ENCODE assay signal across 12 cellular contexts in genomic region chr2:230669386-230669935, GRCh38. TPM values are rescaled to one million over a fixed set of nuclear protein-coding genes. Genes with fewer than 3 reads are reported as not detected.
A peak's percentile ranks its signal among the peaks of the same experiment; 100 is the strongest.
DNase-seq lines count a peak whose midpoint lies in the region; ATAC-seq and TF ChIP-seq lines count a peak whose summit lies in the region.
"Had no signal": no experiment of that assay in that cellular context is flagged by ENCODE, and none has a peak within 500 bp of the region (broad histone marks: within the 10 kb centered on the region; RNA-seq: fewer than 3 reads in every experiment).

No MANE protein-coding gene starts in this region.

- H3K27ac ChIP-seq in heart left ventricle: peak overlapping the region in 10 of 12 donors; percentile 23 to 92 (median 53)
- H3K27ac ChIP-seq in transverse colon: peak overlapping the region in 3 of 4 donors; percentile 27 to 67 (median 49)
- H3K27ac ChIP-seq: pancreas had no signal

- no peak overlapping the region for H3K27ac Mint-ChIP-seq in glutamatergic neuron (ENCODE audit: unreplicated experiment)

- TF ChIP-seq CTCF in heart left ventricle (IDR thresholded peaks at IDR 0.05) (no peak), glutamatergic neuron (IDR thresholded peaks at IDR 0.05; ENCODE audit: partially characterized antibody, unreplicated experiment) (no peak), transverse colon (IDR thresholded peaks at IDR 0.05) (no peak)

- H3K9me3 ChIP-seq in heart left ventricle (no peaks in the 10 kb centered on the region), transverse colon (no peaks in the 10 kb centered on the region)
- H3K9me3 ChIP-seq: BE2C, pancreas had no signal

- no peak overlapping the region for H3K4me3 ChIP-seq in heart left ventricle
- H3K4me3 ChIP-seq in transverse colon: no peak overlapping the region
- H3K4me3 ChIP-seq: pancreas had no signal

- TF ChIP-seq POLR2A in heart left ventricle (IDR thresholded peaks at IDR 0.05) (no peak), transverse colon (IDR thresholded peaks at IDR 0.05) (no peak)

- peaks cover 4% of the 10 kb centered on the region for H3K27me3 Mint-ChIP-seq in glutamatergic neuron (ENCODE audit: unreplicated experiment)

- DNase-seq in heart left ventricle: no peak
- no peak for DNase-seq in cardiac septum (ENCODE audit: low spot score)
- peak; percentile 42 for DNase-seq in RPMI7951 (ENCODE audit: low read depth)
- peak; percentile 40 for DNase-seq in glutamatergic neuron
- DNase-seq in transverse colon: no peak
- DNase-seq in AG20443 (ENCODE audit: low spot score): no peak
- no peak for DNase-seq in T1000 (lab: John Stamatoyannopoulos, UW)
- no peak for DNase-seq in ACHN
- DNase-seq: activated T-cell treated with anti-CD3 and anti-CD28 coated beads for 4 hours, BE2C, NCI-H1694, pancreas had no signal

- intact Hi-C loops in heart left ventricle (cut with DNase I) (no loop called here), cardiac septum (cut with DNase I) (no loop called here), transverse colon (cut with DNase I; ENCODE audit: low total_unique reads) (no loop called here)

- H3K4me1 Mint-ChIP-seq in glutamatergic neuron (ENCODE audit: low read depth, unreplicated experiment): peaks cover 13% of the 10 kb centered on the region

- H3K36me3 Mint-ChIP-seq in glutamatergic neuron (ENCODE audit: unreplicated experiment): no peaks in the 10 kb centered on the region

- TF ChIP-seq EP300 in transverse colon (IDR thresholded peaks at IDR 0.05; ENCODE audit: low read depth): no peak

- ATAC-seq in heart left ventricle: no peak

- no peaks in the 10 kb centered on the region for H3K27me3 ChIP-seq in heart left ventricle
- no peaks in the 10 kb centered on the region for H3K27me3 ChIP-seq in transverse colon
- H3K27me3 ChIP-seq: BE2C, pancreas had no signal

- H3K4me3 Mint-ChIP-seq in glutamatergic neuron (ENCODE audit: unreplicated experiment): no peak overlapping the region

- H3K4me1 ChIP-seq in heart left ventricle (peaks cover 0 to 55% (median 0%) of the 10 kb centered on the region in 12 donors), transverse colon (peaks cover 0 to 45% (median 15%) of the 10 kb centered on the region in 4 donors)
- H3K4me1 ChIP-seq: BE2C, pancreas had no signal

- no peaks in the 10 kb centered on the region for H3K36me3 ChIP-seq in heart left ventricle
- H3K36me3 ChIP-seq in transverse colon: no peaks in the 10 kb centered on the region
- H3K36me3 ChIP-seq: BE2C, pancreas had no signal

- in situ Hi-C loops in transverse colon (cut with MboI; ENCODE audit: low pct_ligation_motif_present in 1 of 4, low pct_unique_long_range_greater_than_20kb in 1 of 4, low sequenced_read_pairs in 3 of 4) (no loop called here), ACHN (cut with HindIII; ENCODE audit: low pct_ligation_motif_present, low pct_unique_long_range_greater_than_20kb, low sequenced_read_pairs) (no loop called here)

- whole genome bisulfite sequencing in heart left ventricle, 4 donors: 73 to 84% (median 79%) methylated on average over 6 to 8 of the region's 8 CpGs
- WGBS in transverse colon (ENCODE audit: low coverage in 1 of 2), 2 donors: 80 to 90% methylated on average over 1 to 8 of the region's 8 CpGs

- peaks cover 2% of the 10 kb centered on the region for H3K9me3 Mint-ChIP-seq in glutamatergic neuron (ENCODE audit: unreplicated experiment)

RNA-seq across cellular contexts. Expression of gene CAB39, which starts 43.2 kb away (rescaled TPM):
- total RNA-seq in heart left ventricle (10 to 100 TPM; 64.3 to 99.2 (median 84.8) TPM), cardiac septum (75.1 TPM), glutamatergic neuron (ENCODE audit: unreplicated experiment) (60.3 TPM), transverse colon (100 to 1,000 TPM in 3 of 4 donors, 10 to 100 TPM in 1; 67.3 to 137 (median 123) TPM)
- 10 to 100 TPM; 28.6 to 48.7 TPM for polyA plus RNA-seq in heart left ventricle
- total RNA-seq in RPMI7951 (2014; rRNA removed; shearing (Covaris generic)): 87.8 and 101 TPM in 2 replicates

Comparison
In these comparisons a context has a peak if more than half of its experiments do, and no peak if none do; other contexts are left out.
1. DNase-seq: peak in RPMI7951 (single experiment) and glutamatergic neuron (single experiment); none in heart left ventricle (0 of 5), cardiac septum (single experiment), transverse colon (single experiment), AG20443 (single experiment), T1000 (single experiment) and ACHN (single experiment).